8 cellular contexts compared by ENCODE assay signal in genomic region chr9:137176302-137177182, GRCh38. TPM values are rescaled to one million over a fixed set of nuclear protein-coding genes. Genes with fewer than 3 reads are reported as not detected.
DNase-seq lines count a peak whose midpoint lies in the region; ATAC-seq, FAIRE-seq and TF ChIP-seq lines count a peak whose summit lies in the region.

No MANE protein-coding gene starts in this region.

- H3K4me3 Mint-ChIP-seq in WTC11, result no peak overlapping the region

- DNase-seq in NOMO-1 (lab: John Stamatoyannopoulos, UW; ENCODE audit: unreplicated experiment in 2 of 2) (peak; percentile 29 to 37), NOMO-1 treated with dmso at 0.1 percent for 144 hours (lab: John Stamatoyannopoulos, UW; ENCODE audit: unreplicated experiment) (no peak), HuH-7.5 (ENCODE audit: low spot score) (peak; percentile 87), WTC11 (ENCODE audit: low spot score) (peak; percentile 48), hepatic stellate cell (ENCODE audit: low spot score) (peak; percentile 73), urothelium cell line (ENCODE audit: low spot score) (peak; percentile 49), cortex of kidney (lab: John Stamatoyannopoulos, UW) (no peak)

- H3K27me3 Mint-ChIP-seq in WTC11 (ENCODE audit: low read depth), result peaks cover 5% of the 10 kb centered on the region

- H3K27ac Mint-ChIP-seq in WTC11, result peak overlapping the region; percentile 49

- no peaks in the 10 kb centered on the region for H3K9me3 Mint-ChIP-seq in WTC11

- CTCF ChIA-PET in WTC11 (lab: Charles Lee), result interaction anchor here (0.6 to 3.6 kb wide), 41 partner anchors 9 to 229 kb away, joined by 3 to 40 read pairs (median 7); partner anchors contain the start of genes ANAPC2, CYSRT1, DPP7 and GRIN1

- peak; percentile 60 for ATAC-seq in WTC11
- no peak for ATAC-seq in GM21786 (IDR thresholded peaks at IDR 0.05; ENCODE audit: unreplicated experiment)

- TF ChIP-seq CTCF in WTC11 (IDR thresholded peaks at IDR 0.05), result peak; percentile 21; the same call in 1 of the 2 replicates

- POLR2A ChIA-PET in WTC11 (lab: Charles Lee), result no interaction called here

- H3K36me3 Mint-ChIP-seq in WTC11, result no peaks in the 10 kb centered on the region

- no peaks in the 10 kb centered on the region for H3K4me1 Mint-ChIP-seq in WTC11

- FAIRE-seq in urothelium cell line (lab: Jason Lieb, UNC), result no peak

TF ChIP-seq in WTC11, 78 proteins besides CTCF, POLR2A, EP300 and RAD21:
- TF ChIP-seq ZNF423 (CRISPR knock-in tag; IDR thresholded peaks at IDR 0.05) (0 out of 2 replicates have a peak, but pooled peaks have one; percentile 16), ZNF121 (CRISPR knock-in tag; IDR thresholded peaks at IDR 0.05) (no peak)

RNA-seq across cellular contexts. Expression of gene TMEM210, which starts 4.7 kb away (rescaled TPM):
- not detected in 3 replicates for total RNA-seq in WTC11 (2021)

RNA-seq across cellular contexts. Expression of gene LRRC26, which starts 6.7 kb away (rescaled TPM):
- total RNA-seq in WTC11 (2021), result 1.1 to 2.2 TPM (median 2.1 TPM) in 3 replicates

RNA-seq across cellular contexts. Expression of gene ANAPC2, which starts 11.8 kb away (rescaled TPM):
- total RNA-seq in WTC11 (2021), result 61.0 to 80.9 TPM (median 61.2 TPM) in 3 replicates

RNA-seq across cellular contexts. Expression of gene SSNA1, which starts 11.9 kb away (rescaled TPM):
- total RNA-seq in WTC11 (2021), result 102 to 105 TPM (median 103 TPM) in 3 replicates

RNA-seq across cellular contexts. Expression of gene TPRN, which starts 24.0 kb away (rescaled TPM):
- 33.4 to 43.1 TPM (median 38.1 TPM) in 3 replicates for total RNA-seq in WTC11 (2021)

Comparison
In these comparisons a context has a peak if more than half of its experiments do, and no peak if none do; other contexts are left out.
1. DNase-seq: peak in NOMO-1 (2 of 2), HuH-7.5 (single experiment), WTC11 (single experiment), hepatic stellate cell (single experiment) and urothelium cell line (single experiment); none in NOMO-1 treated with dmso at 0.1 percent for 144 hours (single experiment) and cortex of kidney (single experiment).